Comparison of ENCODE assay signal across 33 cellular contexts in genomic region chr22:45783021-45783420, GRCh38.
A peak's percentile ranks its signal among the peaks of the same experiment; 100 is the strongest.
DNase-seq lines count a peak whose midpoint lies in the region; ATAC-seq and TF ChIP-seq lines count a peak whose summit lies in the region.
"Had no signal": no experiment of that assay in that cellular context is flagged by ENCODE, and none has a peak within 500 bp of the region (broad histone marks: within the 10 kb centered on the region; RNA-seq: fewer than 3 reads in every experiment).

No MANE protein-coding gene starts in this region.

- no peaks in the 10 kb centered on the region for H4K20me1 ChIP-seq in PC-3 (ENCODE audit: low read length)

- peaks cover 5% of the 10 kb centered on the region for H3F3A ChIP-seq in PC-3 (ENCODE audit: low read length, unreplicated experiment)

- H3K36me3 ChIP-seq in left ventricle myocardium inferior (no peaks in the 10 kb centered on the region), PC-3 (ENCODE audit: low read depth, low read length) (0 out of 2 replicates have a peak, but pooled peaks cover 8% of the 10 kb centered on the region), brain microvascular endothelial cell (replicated peaks) (no peaks in the 10 kb centered on the region)
- H3K36me3 ChIP-seq: breast epithelium, lower lobe of right lung had no signal

- H3K27me3 ChIP-seq in left ventricle myocardium inferior (ENCODE audit: low read depth) (no peaks in the 10 kb centered on the region), PC-3 (ENCODE audit: low read length) (no peaks in the 10 kb centered on the region), brain microvascular endothelial cell (replicated peaks) (no peaks in the 10 kb centered on the region)
- H3K27me3 ChIP-seq: breast epithelium, testis had no signal

- no peak overlapping the region for H3K4me3 ChIP-seq in left ventricle myocardium inferior
- no peak overlapping the region for H3K4me3 ChIP-seq in PC-3 (ENCODE audit: low read length)
- H3K4me3 ChIP-seq in brain microvascular endothelial cell (ENCODE audit: low read depth, low read length) = no peak overlapping the region
- H3K4me3 ChIP-seq: breast epithelium, coronary artery, lower lobe of right lung, mucosa of descending colon, skin epidermis, testis had no signal

- no peak for TF ChIP-seq CTCF in left ventricle myocardium inferior (IDR thresholded peaks at IDR 0.05; ENCODE audit: borderline replicate concordance)
- no peak for TF ChIP-seq CTCF in PC-3 (conservative IDR thresholded peaks at IDR 0.05; ENCODE audit: low read depth, low read length)
- no peak for TF ChIP-seq CTCF in brain microvascular endothelial cell (IDR thresholded peaks at IDR 0.05; ENCODE audit: low read depth, low read length, missing control alignments)

- no peaks in the 10 kb centered on the region for H3K36me3 Mint-ChIP-seq in activated T-helper 2 cell treated with anti-CD3 and anti-CD28 coated beads, Interferon-gamma antibody, Interleukin-2, Interleukin-4, amounts not matched to agents 10 μg/mL and 5 μg/mL and 100 μg/mL, durations not matched to agents 14 hours and 24 hours and 36 hours (ENCODE audit: low read depth)
- H3K36me3 Mint-ChIP-seq: natural killer cell had no signal

- in situ Hi-C loops in brain microvascular endothelial cell (cut with HindIII; ENCODE audit: low pct_ligation_motif_present, low sequenced_read_pairs) = no loop called here

- H3K9me2 ChIP-seq in PC-3 (replicated peaks; ENCODE audit: low read length) = no peaks in the 10 kb centered on the region

- H3K4me1 Mint-ChIP-seq in activated T-helper 2 cell treated with anti-CD3 and anti-CD28 coated beads, Interferon-gamma antibody, Interleukin-2, Interleukin-4, amounts not matched to agents 10 μg/mL and 5 μg/mL and 100 μg/mL, durations not matched to agents 14 hours and 24 hours and 36 hours (ENCODE audit: low read depth) = no peaks in the 10 kb centered on the region

- DNase-seq in left ventricle myocardium inferior = no peak
- no peak for DNase-seq in Right ventricle myocardium inferior (ENCODE audit: missing footprints)
- no peak for DNase-seq in PC-3
- DNase-seq in left ventricle myocardium superior = no peak
- no peak for DNase-seq in foreskin melanocyte
- no peak for DNase-seq in Ammon's horn (ENCODE audit: low spot score)
- DNase-seq in activated T-helper 2 cell treated with anti-CD3 and anti-CD28 coated beads, Interferon-gamma antibody, Interleukin-2, Interleukin-4, amounts not matched to agents 10 μg/mL and 5 μg/mL and 100 μg/mL, durations not matched to agents 14 hours and 24 hours and 36 hours (ENCODE audit: low spot score) = no peak
- DNase-seq in brain microvascular endothelial cell = no peak
- DNase-seq: activated CD4-positive, alpha-beta memory T cell treated with anti-CD3 and anti-CD28 coated beads for 36 hours; activated CD4-positive, CD25-positive, alpha-beta regulatory T cell treated with anti-CD3 and anti-CD28 coated beads, Interleukin-2, amount 50 U/mL, for 72 hours; activated naive CD4-positive, alpha-beta T cell treated with anti-CD3 and anti-CD28 coated beads for 36 hours; AML-193; DMS153; effector memory CD8-positive, alpha-beta T cell; erythroblast; head of caudate nucleus; Kasumi-1; kidney; lower lobe of right lung; mucosa of descending colon; natural killer cell; NCI-H1417 treated with DMSO at 0.1 percent for 48 hours; NCI-H2029 treated with DMSO at 0.1 percent for 48 hours; NCI-H524 treated with DMSO at 0.1 percent for 48 hours; SHP77 treated with DMSO at 0.1 percent for 48 hours; stimulated activated CD4-positive, alpha-beta T cell treated with anti-CD3 and anti-CD28 coated beads, Interleukin-2, amount 100 ng/mL, for 24 hours; stimulated activated CD8-positive, alpha-beta memory T cell treated with anti-CD3 and anti-CD28 coated beads, Interleukin-4, amount 100 ng/mL, for 48 hours; testis had no signal

- CTCF ChIA-PET in PC-3 (lab: Charles Lee) = no interaction called here

- H3K4me1 ChIP-seq in left ventricle myocardium inferior (peaks cover 41% of the 10 kb centered on the region), PC-3 (ENCODE audit: insufficient read depth, low read length) (peaks cover 59% of the 10 kb centered on the region)
- H3K4me1 ChIP-seq: breast epithelium, testis had no signal

- intact Hi-C loops in left ventricle myocardium inferior (cut with micrococcal nuclease) = no loop called here
- intact Hi-C loops in Right ventricle myocardium inferior (cut with DNase I) = no loop called here
- intact Hi-C loops in PC-3 (cut with micrococcal nuclease) = no loop called here
- intact Hi-C loops in left ventricle myocardium superior (cut with micrococcal nuclease) = no loop called here
- intact Hi-C loops in activated T-helper 2 cell treated with anti-CD3 and anti-CD28 coated beads, Interferon-gamma antibody, Interleukin-2, Interleukin-4, amounts not matched to agents 10 μg/mL and 5 μg/mL and 100 μg/mL, durations not matched to agents 14 hours and 24 hours and 36 hours (cut with micrococcal nuclease) = no loop called here

- H3K9me3 Mint-ChIP-seq in activated T-helper 2 cell treated with anti-CD3 and anti-CD28 coated beads, Interferon-gamma antibody, Interleukin-2, Interleukin-4, amounts not matched to agents 10 μg/mL and 5 μg/mL and 100 μg/mL, durations not matched to agents 14 hours and 24 hours and 36 hours = no peaks in the 10 kb centered on the region
- H3K9me3 Mint-ChIP-seq: activated CD4-positive, alpha-beta memory T cell treated with anti-CD3 and anti-CD28 coated beads for 36 hours; activated naive CD4-positive, alpha-beta T cell treated with anti-CD3 and anti-CD28 coated beads for 36 hours; activated T-helper 1 cell treated with anti-CD3 and anti-CD28 coated beads, Interleukin-12 subunit alpha, Interleukin-12 subunit beta, Interleukin-2, Interleukin-4 antibody, amounts not matched to agents 30 ng/mL and 10 ng/mL and 1 ng/mL, durations not matched to agents 14 hours and 24 hours and 36 hours; effector memory CD8-positive, alpha-beta T cell; natural killer cell; stimulated activated naive CD8-positive, alpha-beta T cell treated with anti-CD3 and anti-CD28 coated beads, Interleukin-15, Interleukin-2, amounts not matched to agents 100 ng/mL and 50 ng/mL, for 24 hours had no signal

- H3K27me3 Mint-ChIP-seq in activated T-helper 2 cell treated with anti-CD3 and anti-CD28 coated beads, Interferon-gamma antibody, Interleukin-2, Interleukin-4, amounts not matched to agents 10 μg/mL and 5 μg/mL and 100 μg/mL, durations not matched to agents 14 hours and 24 hours and 36 hours (ENCODE audit: low read depth) = no peaks in the 10 kb centered on the region
- H3K27me3 Mint-ChIP-seq: activated CD4-positive, alpha-beta memory T cell treated with anti-CD3 and anti-CD28 coated beads for 36 hours; effector memory CD8-positive, alpha-beta T cell; stimulated activated naive CD8-positive, alpha-beta T cell treated with anti-CD3 and anti-CD28 coated beads, Interleukin-15, Interleukin-2, amounts not matched to agents 100 ng/mL and 50 ng/mL, for 24 hours had no signal

- H3K4me2 ChIP-seq in PC-3 (ENCODE audit: low read length) = no peak overlapping the region

- BruUV-seq in PC-3 (replicated peaks; lab: Mats Ljungman, UMichigan) = no TSS peak

- POLR2A ChIA-PET in PC-3 (lab: Charles Lee; ENCODE audit: unreplicated experiment) = no interaction called here

- H2AFZ ChIP-seq in PC-3 (ENCODE audit: low read length) = no peak overlapping the region

- H3K79me2 ChIP-seq in PC-3 (ENCODE audit: low read length) = peaks cover 43% of the 10 kb centered on the region

- no peaks in the 10 kb centered on the region for H3K9me3 ChIP-seq in left ventricle myocardium inferior (replicated peaks)
- no peaks in the 10 kb centered on the region for H3K9me3 ChIP-seq in PC-3 (ENCODE audit: low read length)
- H3K9me3 ChIP-seq: breast epithelium, lower lobe of right lung, mucosa of descending colon, testis had no signal

- ATAC-seq in Right ventricle myocardium inferior (no peak), PC-3 (no peak), left ventricle myocardium superior (peak; percentile 63)
- ATAC-seq: effector memory CD8-positive, alpha-beta T cell; lower lobe of right lung; mucosa of descending colon; natural killer cell had no signal

- no peak overlapping the region for H3K4me3 Mint-ChIP-seq in activated T-helper 2 cell treated with anti-CD3 and anti-CD28 coated beads, Interferon-gamma antibody, Interleukin-2, Interleukin-4, amounts not matched to agents 10 μg/mL and 5 μg/mL and 100 μg/mL, durations not matched to agents 14 hours and 24 hours and 36 hours (ENCODE audit: low read depth)
- H3K4me3 Mint-ChIP-seq: activated CD4-positive, alpha-beta memory T cell treated with anti-CD3 and anti-CD28 coated beads for 36 hours; activated naive CD4-positive, alpha-beta T cell treated with anti-CD3 and anti-CD28 coated beads for 36 hours; activated T-helper 1 cell treated with anti-CD3 and anti-CD28 coated beads, Interleukin-12 subunit alpha, Interleukin-12 subunit beta, Interleukin-2, Interleukin-4 antibody, amounts not matched to agents 30 ng/mL and 10 ng/mL and 1 ng/mL, durations not matched to agents 14 hours and 24 hours and 36 hours; effector memory CD8-positive, alpha-beta T cell; natural killer cell; stimulated activated naive CD8-positive, alpha-beta T cell treated with anti-CD3 and anti-CD28 coated beads, Interleukin-15, Interleukin-2, amounts not matched to agents 100 ng/mL and 50 ng/mL, for 24 hours had no signal

- H3K27ac ChIP-seq in left ventricle myocardium inferior (replicated peaks) (peak overlapping the region; percentile 37), PC-3 (ENCODE audit: low read length) (0 out of 2 replicates have a peak overlapping the region, but pooled peaks have one; percentile 92), brain microvascular endothelial cell (no peak overlapping the region)
- H3K27ac ChIP-seq: breast epithelium, coronary artery, lower lobe of right lung, skin epidermis, testis had no signal

- no peak overlapping the region for H3K9ac ChIP-seq in PC-3 (ENCODE audit: low read length)

- H3K27ac Mint-ChIP-seq in activated T-helper 2 cell treated with anti-CD3 and anti-CD28 coated beads, Interferon-gamma antibody, Interleukin-2, Interleukin-4, amounts not matched to agents 10 μg/mL and 5 μg/mL and 100 μg/mL, durations not matched to agents 14 hours and 24 hours and 36 hours = no peak overlapping the region
- H3K27ac Mint-ChIP-seq: activated CD4-positive, alpha-beta memory T cell treated with anti-CD3 and anti-CD28 coated beads for 36 hours; activated naive CD4-positive, alpha-beta T cell treated with anti-CD3 and anti-CD28 coated beads for 36 hours; activated T-helper 1 cell treated with anti-CD3 and anti-CD28 coated beads, Interleukin-12 subunit alpha, Interleukin-12 subunit beta, Interleukin-2, Interleukin-4 antibody, amounts not matched to agents 30 ng/mL and 10 ng/mL and 1 ng/mL, durations not matched to agents 14 hours and 24 hours and 36 hours; effector memory CD8-positive, alpha-beta T cell; natural killer cell; stimulated activated naive CD8-positive, alpha-beta T cell treated with anti-CD3 and anti-CD28 coated beads, Interleukin-15, Interleukin-2, amounts not matched to agents 100 ng/mL and 50 ng/mL, for 24 hours had no signal
